7 cellular contexts compared by ENCODE assay signal in genomic region chr16:11667824-11668589, GRCh38. TPM values are rescaled to one million over a fixed set of nuclear protein-coding genes. Genes with fewer than 3 reads are reported as not detected.
DNase-seq lines count a peak whose midpoint lies in the region; ATAC-seq, FAIRE-seq and TF ChIP-seq lines count a peak whose summit lies in the region.

Gene SNN (plus strand): TSS chr16:11668455. CDS start chr16:11676060, 7,605 bp downstream.

- H3K36me3 ChIP-seq in kidney (ENCODE audit: control insufficient read depth in 1 of 2, insufficient read depth in 2 of 2, low read length in 2 of 2) = no peaks in the 10 kb centered on the region

- DNase-seq in NCI-H2227 (lab: John Stamatoyannopoulos, UW; ENCODE audit: unreplicated experiment) (peak; percentile 95), kidney (peak; percentile 96)
- peak; percentile 61 to 72 for DNase-seq in central memory CD8-positive, alpha-beta T cell (ENCODE audit: low spot score in 2 of 2)
- peak; percentile 70 to 81 (median 71) for DNase-seq in stimulated activated CD4-positive, alpha-beta T cell treated with anti-CD3 and anti-CD28 coated beads, Interleukin-12 subunit alpha, Interleukin-12 subunit beta, amount 100 ng/mL, for 48 hours (ENCODE audit: low read depth in 2 of 3, low spot score in 1 of 3)

- FAIRE-seq in kidney (lab: Jason Lieb, UNC) = no peak

- no peaks in the 10 kb centered on the region for H3K27me3 Mint-ChIP-seq in central memory CD8-positive, alpha-beta T cell

- H3K9me3 ChIP-seq in kidney (ENCODE audit: control insufficient read depth in 1 of 2, low read length in 2 of 2) = no peaks in the 10 kb centered on the region

- H3K9me3 Mint-ChIP-seq in central memory CD8-positive, alpha-beta T cell = no peaks in the 10 kb centered on the region

- peak within 1 kb of the TSS; percentile 59 for H3K4me3 ChIP-seq in kidney (ENCODE audit: low read length in 2 of 2)

- ATAC-seq in GM18502 (IDR thresholded peaks at IDR 0.05; ENCODE audit: poor library complexity, unreplicated experiment) (peak; percentile 64), HG02943 (IDR thresholded peaks at IDR 0.05; ENCODE audit: low read depth, unreplicated experiment) (peak; percentile 44)
- peak; percentile 90 to 91 for ATAC-seq in activated CD4-positive, CD25-positive, alpha-beta regulatory T cell treated with anti-CD3 and anti-CD28 coated beads, Interleukin-2, amount 50 U/mL, for 24 hours
- peak; percentile 82 for ATAC-seq in central memory CD8-positive, alpha-beta T cell (replicated peaks; ENCODE audit: extremely low read depth, poor library complexity, severe bottlenecking)

- H3K36me3 Mint-ChIP-seq in central memory CD8-positive, alpha-beta T cell (ENCODE audit: insufficient read depth) = peaks cover 14% of the 10 kb centered on the region

- no peak for TF ChIP-seq CTCF in kidney (IDR thresholded peaks at IDR 0.05; ENCODE audit: borderline replicate concordance, extremely low read depth, insufficient read depth)

- peak within 1 kb of the TSS; percentile 37 to 55 for H3K9ac ChIP-seq in kidney (ENCODE audit: low read length in 2 of 2)

- H3K4me1 ChIP-seq in kidney (ENCODE audit: control insufficient read depth in 1 of 2, insufficient read depth in 1 of 2, low read depth in 1 of 2, low read length in 2 of 2) = peaks cover 0 to 24% of the 10 kb centered on the region in 2 donors

- no peak within 1 kb of the TSS for H3K27ac Mint-ChIP-seq in central memory CD8-positive, alpha-beta T cell (ENCODE audit: low read depth)

- H3K27ac ChIP-seq in kidney (ENCODE audit: low read depth in 2 of 2, low read length in 2 of 2) = peak within 1 kb of the TSS; percentile 74 to 75

- peaks cover 58% of the 10 kb centered on the region for H3K4me1 Mint-ChIP-seq in central memory CD8-positive, alpha-beta T cell

- intact Hi-C loops in kidney (cut with DNase I) = no loop called here

- H3K4me3 Mint-ChIP-seq in central memory CD8-positive, alpha-beta T cell = peak within 1 kb of the TSS; percentile 71

RNA-seq across cellular contexts. Expression of gene SNN, which starts in this region (rescaled TPM):
- 21.9 TPM for total RNA-seq in kidney
- polyA plus RNA-seq in kidney (ENCODE audit: insufficient read depth, low read depth, low replicate concordance) = 16.6 TPM

Comparison
In these comparisons a context has a peak if more than half of its experiments do, and no peak if none do; other contexts are left out.
1. Peak in every context shown above with its lines: DNase-seq, ATAC-seq, H3K4me3 ChIP-seq and H3K27ac ChIP-seq.